In genomic region chr5:159206818-159207217, GRCh38 we compare ENCODE assay signal across 8 cellular contexts. TPM values are rescaled to one million over a fixed set of nuclear protein-coding genes. Genes with fewer than 3 reads are reported as not detected.
DNase-seq lines count a peak whose midpoint lies in the region; ATAC-seq, FAIRE-seq and TF ChIP-seq lines count a peak whose summit lies in the region.

No MANE protein-coding gene starts in this region.

- FAIRE-seq in A549 (lab: Jason Lieb, UNC): no peak

- ATAC-seq in A549 (no peak), body of pancreas (no peak)

- WGBS in A549 (ENCODE audit: missing lambda C conversion rate): 6% methylated on average over 2 of the region's 2 CpGs
- 82% methylated on average over 2 of the region's 2 CpGs for WGBS in HUES64
- 55 to 63% methylated on average over 2 of the region's 2 CpGs for WGBS in body of pancreas, 2 donors

- TF ChIP-seq POLR2A in A549 (IDR thresholded peaks at IDR 0.05; ENCODE audit: low read length): no peak
- no peak for TF ChIP-seq POLR2A in body of pancreas (IDR thresholded peaks at IDR 0.05)

- no peak for TF ChIP-seq RAD21 in A549 (conservative IDR thresholded peaks at IDR 0.05 in 1 of 2, IDR thresholded peaks at IDR 0.05 in 1 of 2)

- H3K4me1 ChIP-seq in A549: peaks cover 52% of the 10 kb centered on the region
- H3K4me1 ChIP-seq in HUES64 (ENCODE audit: insufficient read depth, low read length): peaks cover 31% of the 10 kb centered on the region
- peaks cover 30% of the 10 kb centered on the region for H3K4me1 ChIP-seq in body of pancreas
- H3K4me1 ChIP-seq in mucosa of rectum (ENCODE audit: control insufficient read depth in 2 of 2, insufficient read depth in 2 of 2, low read length in 2 of 2): peaks cover 25 to 41% of the 10 kb centered on the region in 2 donors

- H3K36me3 ChIP-seq in HUES64 (ENCODE audit: insufficient read depth, low read length) (peaks cover 13% of the 10 kb centered on the region), body of pancreas (replicated peaks in 1 of 2; ENCODE audit: insufficient read depth in 1 of 2, low read depth in 2 of 2) (no peaks in the 10 kb centered on the region), mucosa of rectum (ENCODE audit: control insufficient read depth in 2 of 2, insufficient read depth in 2 of 2, low read length in 2 of 2) (no peaks in the 10 kb centered on the region)

- peak overlapping the region; percentile 94 for H3K4me2 ChIP-seq in A549

- H3K27me3 ChIP-seq in HUES64 (ENCODE audit: insufficient read depth, low read length) (peaks cover 13% of the 10 kb centered on the region), body of pancreas (no peaks in the 10 kb centered on the region), mucosa of rectum (ENCODE audit: control insufficient read depth in 2 of 2, insufficient read depth in 2 of 2, low read length in 2 of 2) (no peaks in the 10 kb centered on the region)

- H3K9ac ChIP-seq in HUES64 (ENCODE audit: low read depth, low read length) (no peak overlapping the region; the same call in 1 of the 2 replicates), mucosa of rectum (ENCODE audit: low read depth in 1 of 2, low read length in 2 of 2) (peak overlapping the region; percentile 86 to 92)

- H3K27ac ChIP-seq in A549 (peak overlapping the region; percentile 97 to 100), HUES64 (ENCODE audit: low read depth, low read length) (no peak overlapping the region), body of pancreas (peak overlapping the region in 3 of 4 donors; percentile 80 to 91 (median 88)), mucosa of rectum (ENCODE audit: low read depth in 2 of 2, low read length in 2 of 2) (peak overlapping the region; percentile 90 to 94)

- CTCF ChIA-PET in A549 (lab: Yijun Ruan, JAX): interaction anchor here (1.3 to 4.0 kb wide), 8 partner anchors 9 to 57 kb away, joined by 3 to 22 read pairs (median 5); no protein-coding TSS in a partner anchor

- DNase-seq in A549 (ENCODE audit: low read depth in 1 of 2, low spot score in 1 of 2): no peak
- no peak for DNase-seq in body of pancreas
- no peak for DNase-seq in NCI-H226
- no peak for DNase-seq in midbrain (lab: John Stamatoyannopoulos, UW)
- DNase-seq in DMS53 treated with DMSO at 0.1 percent for 48 hours (lab: John Stamatoyannopoulos, UW; ENCODE audit: unreplicated experiment): no peak
- DNase-seq in SHP77 treated with DMSO at 0.1 percent for 48 hours (lab: John Stamatoyannopoulos, UW): no peak

- POLR2A ChIA-PET in A549 (lab: Yijun Ruan, JAX): interaction anchor here (1.3 to 2.3 kb wide), 3 partner anchors 22 to 43 kb away, joined by 4 to 10 read pairs (median 6); no protein-coding TSS in a partner anchor

- no peak for TF ChIP-seq EP300 in A549 (IDR thresholded peaks at IDR 0.05)

- H3K9me3 ChIP-seq in A549 (no peaks in the 10 kb centered on the region), HUES64 (ENCODE audit: insufficient read depth, low read depth, low read length) (no peaks in the 10 kb centered on the region), body of pancreas (no peaks in the 10 kb centered on the region), mucosa of rectum (ENCODE audit: control insufficient read depth in 2 of 2, low read length in 2 of 2) (no peaks in the 10 kb centered on the region)

- TF ChIP-seq CTCF in A549 (IDR thresholded peaks at IDR 0.05): no peak
- no peak for TF ChIP-seq CTCF in body of pancreas (IDR thresholded peaks at IDR 0.05)

- intact Hi-C loops in body of pancreas (cut with DNase I): no loop called here

- peak overlapping the region; percentile 77 for H3K4me3 ChIP-seq in A549
- H3K4me3 ChIP-seq in HUES64 (ENCODE audit: low read length): peak overlapping the region; percentile 76; the same call in 1 of the 2 replicates
- no peak overlapping the region for H3K4me3 ChIP-seq in body of pancreas
- H3K4me3 ChIP-seq in mucosa of rectum (ENCODE audit: low read length in 2 of 2): peak overlapping the region; percentile 11 to 86

TF ChIP-seq in A549, 52 proteins besides CTCF, POLR2A, EP300 and RAD21:
- TF ChIP-seq FOSB (CRISPR knock-in tag; IDR thresholded peaks at IDR 0.05) (no peak), JUN (IDR thresholded peaks at IDR 0.05) (no peak), HMGXB4 (CRISPR knock-in tag; IDR thresholded peaks at IDR 0.05; ENCODE audit: borderline replicate concordance) (no peak), PHF8 (IDR thresholded peaks at IDR 0.05; ENCODE audit: borderline replicate concordance, low read depth) (no peak), ZC3H11A (IDR thresholded peaks at IDR 0.05) (no peak), MYC (IDR thresholded peaks at IDR 0.05; ENCODE audit: borderline replicate concordance, low read length) (no peak), RNF2 (IDR thresholded peaks at IDR 0.05; ENCODE audit: borderline replicate concordance, low read depth) (no peak), CEBPB (IDR thresholded peaks at IDR 0.05) (no peak), ZSCAN20 (CRISPR knock-in tag; IDR thresholded peaks at IDR 0.05) (no peak), MAZ (IDR thresholded peaks at IDR 0.05; ENCODE audit: borderline replicate concordance, low read depth, low read length) (no peak), RFX5 (IDR thresholded peaks at IDR 0.05) (no peak), CHD4 (IDR thresholded peaks at IDR 0.05; ENCODE audit: borderline replicate concordance) (no peak), HES2 (IDR thresholded peaks at IDR 0.05) (no peak), HOXB13 (CRISPR knock-in tag; IDR thresholded peaks at IDR 0.05; ENCODE audit: low read depth) (no peak), TP53 (CRISPR knock-in tag; IDR thresholded peaks at IDR 0.05) (no peak)
- TF ChIP-seq, protein P1, sequence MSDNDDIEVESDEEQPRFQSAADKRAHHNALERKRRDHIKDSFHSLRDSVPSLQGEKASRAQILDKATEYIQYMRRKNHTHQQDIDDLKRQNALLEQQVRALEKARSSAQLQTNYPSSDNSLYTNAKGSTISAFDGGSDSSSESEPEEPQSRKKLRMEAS (IDR thresholded peaks at IDR 0.05): no peak

RNA-seq across cellular contexts. Expression of gene RNF145, which starts 2.5 kb away (rescaled TPM):
- polyA plus RNA-seq in A549 (2011; rRNA removed): 122 and 147 TPM in 2 replicates
- 38.4 and 45.0 TPM in 2 replicates for polyA plus RNA-seq in A549 (2012; cell fraction: cytosol; rRNA removed)
- 20.9 and 43.9 TPM in 2 replicates for polyA plus RNA-seq in A549 (2012; cell fraction: nucleus; rRNA removed)
- 120 to 146 TPM (median 137 TPM) in 3 replicates for polyA plus RNA-seq in A549 (2017; fragmentation: RNase III; extraction: RNeasy Plus Mini Kit Qiagen cat#74134 plus additional on column Dnase treatment)
- 82.2 and 83.3 TPM in 2 replicates for polyA minus RNA-seq in A549 (2011; rRNA and poly(A)+ RNA removed)
- 62.8 TPM for polyA plus RNA-seq in HUES64 (2013, experiment 1 of 2)
- 61.9 TPM for polyA plus RNA-seq in HUES64 (2013, experiment 2 of 2)
- 10 to 100 TPM; 13.5 to 19.5 TPM for total RNA-seq in body of pancreas

RNA-seq across cellular contexts. Expression of gene UBLCP1, which starts 56.3 kb away (rescaled TPM):
- polyA plus RNA-seq in A549 (2011; rRNA removed) (46.7 and 64.8 TPM in 2 replicates), A549 (2017; fragmentation: RNase III; extraction: RNeasy Plus Mini Kit Qiagen cat#74134 plus additional on column Dnase treatment) (36.5 to 39.6 TPM (median 38.5 TPM) in 3 replicates)
- polyA plus RNA-seq in A549 (2012; cell fraction: cytosol; rRNA removed): 10.9 and 11.2 TPM in 2 replicates
- polyA plus RNA-seq in A549 (2012; cell fraction: nucleus; rRNA removed): 2.2 and 5.1 TPM in 2 replicates
- 5.8 and 5.9 TPM in 2 replicates for polyA minus RNA-seq in A549 (2011; rRNA and poly(A)+ RNA removed)
- 44.3 TPM for polyA plus RNA-seq in HUES64 (2013, experiment 1 of 2)
- 49.8 TPM for polyA plus RNA-seq in HUES64 (2013, experiment 2 of 2)
- 10 to 100 TPM; 13.2 to 16.2 TPM for total RNA-seq in body of pancreas

Comparison
In these comparisons a context has a peak if more than half of its experiments do, and no peak if none do; other contexts are left out.
1. H3K4me3 ChIP-seq: peak in A549 (single experiment), HUES64 (single experiment) and mucosa of rectum (2 of 2); none in body of pancreas (0 of 2).